In genomic region chr4:183444149-183444952, GRCh38 we compare ENCODE assay signal across 1 cellular context.
TF ChIP-seq lines count a peak whose summit lies in the region.

CDKN2AIP (plus strand) TSS chr4:183444636; CDS start chr4:183444798, 162 bp downstream.

TF ChIP-seq in HepG2, 621 proteins besides CTCF, POLR2A, EP300 and RAD21 (continued from another document and continues in another):
- peak; percentile 83; the same call in 1 of the 2 replicates for TF ChIP-seq ZSCAN5A (CRISPR knock-in tag; IDR thresholded peaks at IDR 0.05; ENCODE audit: borderline replicate concordance)
- TF ChIP-seq FLYWCH1 (CRISPR knock-in tag; IDR thresholded peaks at IDR 0.05), result no peak
- no peak for TF ChIP-seq CERS6 (CRISPR knock-in tag; IDR thresholded peaks at IDR 0.05)
- peak; percentile 76; the same call in 1 of the 2 replicates for TF ChIP-seq ZNF878 (CRISPR knock-in tag; IDR thresholded peaks at IDR 0.05)
- TF ChIP-seq ZNF558 (CRISPR knock-in tag; IDR thresholded peaks at IDR 0.05; ENCODE audit: borderline replicate concordance), result 0 out of 2 replicates have a peak, but pooled peaks have one; percentile 61
- no peak for TF ChIP-seq ZNF136 (CRISPR knock-in tag; IDR thresholded peaks at IDR 0.05; ENCODE audit: low read depth)
- TF ChIP-seq TFDP1 (CRISPR knock-in tag; IDR thresholded peaks at IDR 0.05; ENCODE audit: borderline replicate concordance), result peak; percentile 58; the same call in 1 of the 2 replicates
- TF ChIP-seq ELF4 (CRISPR knock-in tag; IDR thresholded peaks at IDR 0.05; ENCODE audit: borderline replicate concordance), result peak; percentile 76
- TF ChIP-seq PBX2 (CRISPR knock-in tag; IDR thresholded peaks at IDR 0.05), result no peak
- no peak for TF ChIP-seq ZNF44 (CRISPR knock-in tag; IDR thresholded peaks at IDR 0.05)
- TF ChIP-seq ZFP36 (IDR thresholded peaks at IDR 0.05; ENCODE audit: borderline replicate concordance, low read depth, low read length, partially characterized antibody), result no peak
- peak; percentile 86 for TF ChIP-seq ETV5 (CRISPR knock-in tag; IDR thresholded peaks at IDR 0.05; ENCODE audit: borderline replicate concordance)
- TF ChIP-seq PITX1 (CRISPR knock-in tag; IDR thresholded peaks at IDR 0.05), result peak; percentile 73; the same call in 1 of the 2 replicates
- peak; percentile 48; the same call in 1 of the 2 replicates for TF ChIP-seq ZNF431 (CRISPR knock-in tag; IDR thresholded peaks at IDR 0.05; ENCODE audit: borderline replicate concordance, low read depth)
- TF ChIP-seq HCFC1 (IDR thresholded peaks at IDR 0.05; ENCODE audit: low read depth, low read length), result no peak; the same call in 1 of the 2 replicates
- TF ChIP-seq CEBPB (IDR thresholded peaks at IDR 0.05; ENCODE audit: borderline replicate concordance, low read depth, low read length), result no peak
- TF ChIP-seq RXRA (CRISPR knock-in tag; IDR thresholded peaks at IDR 0.05), result peak; percentile 39; the same call in 1 of the 2 replicates
- TF ChIP-seq SNAPC4 (CRISPR knock-in tag; IDR thresholded peaks at IDR 0.05), result no peak; the same call in none of the 2 replicates
- TF ChIP-seq ARID2 (CRISPR knock-in tag; IDR thresholded peaks at IDR 0.05; ENCODE audit: borderline replicate concordance), result no peak; the same call in 1 of the 2 replicates
- no peak for TF ChIP-seq ZFP36L2 (CRISPR knock-in tag; IDR thresholded peaks at IDR 0.05)
- TF ChIP-seq PRDM10 (CRISPR knock-in tag; IDR thresholded peaks at IDR 0.05; ENCODE audit: low read depth), result no peak; the same call in 1 of the 2 replicates
- no peak for TF ChIP-seq FOXP1 (IDR thresholded peaks at IDR 0.05)
- peak; percentile 2; the same call in 1 of the 2 replicates for TF ChIP-seq FOXP1 (CRISPR knock-in tag; IDR thresholded peaks at IDR 0.05)
- TF ChIP-seq SOX5 (CRISPR knock-in tag; IDR thresholded peaks at IDR 0.05; ENCODE audit: borderline replicate concordance), result no peak
- TF ChIP-seq TOE1 (CRISPR knock-in tag; IDR thresholded peaks at IDR 0.05), result peak; percentile 57; the same call in 1 of the 2 replicates
- peak; percentile 85 for TF ChIP-seq YEATS2 (CRISPR knock-in tag; IDR thresholded peaks at IDR 0.05; ENCODE audit: borderline replicate concordance)
- TF ChIP-seq EED (CRISPR knock-in tag; IDR thresholded peaks at IDR 0.05), result 0 out of 2 replicates have a peak, but pooled peaks have one; percentile 73
- TF ChIP-seq REST (IDR thresholded peaks at IDR 0.05; ENCODE audit: borderline replicate concordance in 1 of 2, low read depth in 1 of 2, low read length in 2 of 2), result peak in 1 of 2 experiments; percentile 38; a peak in 1 of 4 replicates
- TF ChIP-seq ZNF235 (CRISPR knock-in tag; IDR thresholded peaks at IDR 0.05; ENCODE audit: borderline replicate concordance), result peak; percentile 85; the same call in 1 of the 2 replicates
- peak; percentile 51 for TF ChIP-seq ZMYM4 (CRISPR knock-in tag; IDR thresholded peaks at IDR 0.05)
- peak; percentile 68 for TF ChIP-seq SP2 (CRISPR knock-in tag; IDR thresholded peaks at IDR 0.05)
- peak; percentile 40 for TF ChIP-seq KLF15 (CRISPR knock-in tag; IDR thresholded peaks at IDR 0.05; ENCODE audit: borderline replicate concordance)
- peak; percentile 60 for TF ChIP-seq HINFP (CRISPR knock-in tag; IDR thresholded peaks at IDR 0.05; ENCODE audit: low read depth)
- TF ChIP-seq LCORL (IDR thresholded peaks at IDR 0.05), result 0 out of 2 replicates have a peak, but pooled peaks have one; percentile 36
- no peak; the same call in 1 of the 2 replicates for TF ChIP-seq LCORL (CRISPR knock-in tag; IDR thresholded peaks at IDR 0.05)
- TF ChIP-seq MAX (IDR thresholded peaks at IDR 0.05), result peak; percentile 51; the same call in 1 of the 2 replicates
- TF ChIP-seq JARID2 (CRISPR knock-in tag; IDR thresholded peaks at IDR 0.05; ENCODE audit: insufficient replicate concordance), result peak; percentile 15
- no peak; the same call in 1 of the 2 replicates for TF ChIP-seq ZBTB43 (CRISPR knock-in tag; conservative IDR thresholded peaks at IDR 0.05)
